8 cellular contexts compared by ENCODE assay signal in the genomic region with DNA sequence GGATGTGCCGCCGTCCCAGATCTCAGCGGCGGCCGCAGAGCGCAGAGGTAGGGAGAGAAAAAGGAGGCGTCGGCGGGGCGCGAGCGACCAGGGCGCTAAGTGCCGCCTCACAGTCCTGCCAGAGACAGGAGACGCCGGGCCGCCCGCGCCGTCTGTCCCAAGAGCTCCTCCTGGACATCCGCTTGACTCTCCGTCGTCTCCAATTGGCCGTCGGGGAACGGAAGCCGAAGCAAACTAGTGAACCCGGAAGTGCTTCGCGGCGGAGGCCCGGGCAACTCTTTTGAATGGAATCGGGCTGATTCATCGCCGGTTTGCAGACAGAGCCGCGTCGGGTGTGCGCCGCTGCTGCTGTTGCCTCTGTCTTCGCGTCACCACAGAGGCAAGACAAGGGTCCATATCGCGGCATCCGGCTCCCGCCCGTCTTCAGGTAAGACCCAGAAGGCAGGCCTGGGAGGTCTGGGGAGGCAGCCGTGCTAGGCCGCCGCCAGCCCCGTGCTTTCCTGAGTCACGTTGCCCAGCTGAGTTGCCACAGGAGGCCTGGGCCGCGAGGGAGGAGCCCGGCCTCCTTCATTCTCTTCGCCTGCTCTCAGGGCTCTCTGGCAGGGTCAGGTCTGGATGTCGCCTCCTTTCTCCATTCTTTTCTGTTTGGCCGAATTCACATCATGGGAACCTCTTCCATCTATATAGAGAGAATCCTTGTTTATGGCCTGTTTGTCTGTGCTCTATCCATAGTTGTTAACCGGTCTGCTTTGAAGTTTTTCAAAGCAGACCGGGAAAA. TPM values are rescaled to one million over a fixed set of nuclear protein-coding genes. Genes with fewer than 3 reads are reported as not detected.
DNase-seq lines count a peak whose midpoint lies in the region; ATAC-seq and TF ChIP-seq lines count a peak whose summit lies in the region.

Gene PSMD14, plus strand, starts transcription at position 248 of the 778 bp plus-strand sequence. CDS start 10,401 bp downstream, outside the sequence.

- peak within 1 kb of the TSS; percentile 79 to 84 for H3K4me3 ChIP-seq in DND-41 (ENCODE audit: low read depth in 1 of 2, low read length in 2 of 2)
- peak within 1 kb of the TSS; percentile 87 for H3K4me3 ChIP-seq in GM23248
- H3K4me3 ChIP-seq in fibroblast of lung (replicated peaks in 1 of 4; ENCODE audit: control extremely low read depth in 1 of 4, insufficient read depth in 1 of 4, low read depth in 3 of 4, low read length in 4 of 4), result peak within 1 kb of the TSS; percentile 59 to 94 (median 86)

- POLR2A ChIA-PET in naive thymus-derived CD8-positive, alpha-beta T cell (lab: Charles Lee), result interaction anchor here (0.7 kb wide), 1 partner anchor 12 kb away, joined by 3 read pairs; no protein-coding TSS in a partner anchor

- in situ Hi-C loops in GM23248 (cut with MboI), result no loop called here

- H2AFZ ChIP-seq in DND-41 (ENCODE audit: low read depth, low read length), result peak within 1 kb of the TSS; percentile 92
- peak within 1 kb of the TSS; percentile 95 for H2AFZ ChIP-seq in GM23248
- peak within 1 kb of the TSS; percentile 88 for H2AFZ ChIP-seq in fibroblast of lung (ENCODE audit: low read length)

- H3K27ac ChIP-seq in DND-41 (ENCODE audit: low read length) (peak within 1 kb of the TSS; percentile 92), GM23248 (peak within 1 kb of the TSS; percentile 89), fibroblast of lung (ENCODE audit: insufficient read depth, low read length) (peak within 1 kb of the TSS; percentile 94)

- H3K9me2 ChIP-seq in GM23248 (ENCODE audit: insufficient read depth), result no peaks in the 10 kb centered on the region

- peaks cover 4% of the 10 kb centered on the region; the same call in 1 of the 2 replicates for H3K36me3 ChIP-seq in DND-41 (ENCODE audit: insufficient read depth, low read length)
- no peaks in the 10 kb centered on the region for H3K36me3 ChIP-seq in GM23248 (ENCODE audit: low read depth)
- H3K36me3 ChIP-seq in fibroblast of lung (ENCODE audit: control insufficient read depth, insufficient read depth, low read length), result no peaks in the 10 kb centered on the region

- H3K27me3 ChIP-seq in DND-41 (ENCODE audit: insufficient read depth, low read length, poor library complexity) (no peaks in the 10 kb centered on the region), GM23248 (replicated peaks; ENCODE audit: insufficient read depth) (no peaks in the 10 kb centered on the region), fibroblast of lung (ENCODE audit: control insufficient read depth, insufficient read depth, low read length) (no peaks in the 10 kb centered on the region)

- H3K4me1 ChIP-seq in DND-41 (ENCODE audit: insufficient read depth, low read length) (peaks cover 43% of the 10 kb centered on the region), GM23248 (ENCODE audit: insufficient read depth) (peaks cover 9% of the 10 kb centered on the region), fibroblast of lung (ENCODE audit: control insufficient read depth, extremely low read depth, insufficient read depth, low read length) (peaks cover 2% of the 10 kb centered on the region)

- H3K79me2 ChIP-seq in DND-41 (ENCODE audit: insufficient read depth, low read length) (peaks cover 63% of the 10 kb centered on the region), GM23248 (ENCODE audit: insufficient read depth) (peaks cover 55% of the 10 kb centered on the region), fibroblast of lung (ENCODE audit: control insufficient read depth, insufficient read depth, low read length) (peaks cover 50% of the 10 kb centered on the region)

- H3K9ac ChIP-seq in DND-41 (ENCODE audit: low read depth, low read length) (peak within 1 kb of the TSS; percentile 69), GM23248 (peak within 1 kb of the TSS; percentile 93), fibroblast of lung (ENCODE audit: insufficient read depth, low read length) (peak within 1 kb of the TSS; percentile 95)

- H3K9me3 Mint-ChIP-seq in naive thymus-derived CD8-positive, alpha-beta T cell, result peaks cover 0 to 16% (median 6%) of the 10 kb centered on the region in 9 donors

- H3K27ac Mint-ChIP-seq in naive thymus-derived CD8-positive, alpha-beta T cell, result peak within 1 kb of the TSS; percentile 91 to 98 (median 96)

- H3K9me3 ChIP-seq in DND-41 (ENCODE audit: insufficient read depth, low read length, severe bottlenecking) (peaks cover 4% of the 10 kb centered on the region), GM23248 (ENCODE audit: low read depth) (no peaks in the 10 kb centered on the region), fibroblast of lung (ENCODE audit: control insufficient read depth, insufficient read depth, low read depth, low read length) (no peaks in the 10 kb centered on the region)

- TF ChIP-seq CTCF in DND-41 (IDR thresholded peaks at IDR 0.05; ENCODE audit: borderline replicate concordance, extremely low read depth, low read length, poor library complexity, severe bottlenecking) (peak; percentile 6), fibroblast of lung (conservative IDR thresholded peaks at IDR 0.05 in 1 of 2, IDR thresholded peaks at IDR 0.05 in 1 of 2; ENCODE audit: low read depth in 1 of 2, low read length in 2 of 2) (no peak)

- DNase-seq in DND-41 (peak; percentile 92), GM23248 (peak; percentile 99), Kasumi-1 (lab: John Stamatoyannopoulos, UW) (peak; percentile 98 to 99), RPMI8226 (peak; percentile 96), fibroblast of lung (ENCODE audit: low read depth in 2 of 2) (peak; percentile 95 to 96)
- DNase-seq in activated T-helper 1 cell treated with anti-CD3 and anti-CD28 coated beads, Interleukin-2, amount 50 U/mL, for 16 hours (ENCODE audit: low read depth in 1 of 2, low spot score in 1 of 2), result peak; percentile 76 to 84
- peak; percentile 66 to 92 (median 82) for DNase-seq in naive thymus-derived CD8-positive, alpha-beta T cell
- peak; percentile 75 to 84 (median 80) for DNase-seq in stimulated activated naive CD4-positive, alpha-beta T cell (lab: John Stamatoyannopoulos, UW)

- peaks cover 0 to 1% (median 0%) of the 10 kb centered on the region in 5 donors for H3K27me3 Mint-ChIP-seq in naive thymus-derived CD8-positive, alpha-beta T cell

- H3F3A ChIP-seq in GM23248 (ENCODE audit: insufficient read depth), result peaks cover 14% of the 10 kb centered on the region

- H3K4me2 ChIP-seq in DND-41 (ENCODE audit: insufficient read depth, low read length) (peak within 1 kb of the TSS; percentile 74), GM23248 (ENCODE audit: unreplicated experiment) (peak within 1 kb of the TSS; percentile 92), fibroblast of lung (ENCODE audit: extremely low read depth, insufficient read depth, low read length) (peak within 1 kb of the TSS; percentile 92)

- peaks cover 15% of the 10 kb centered on the region; the same call in 1 of the 2 replicates for H4K20me1 ChIP-seq in DND-41 (ENCODE audit: insufficient read depth, low read length)
- H4K20me1 ChIP-seq in GM23248 (ENCODE audit: insufficient read depth), result no peaks in the 10 kb centered on the region
- H4K20me1 ChIP-seq in fibroblast of lung (ENCODE audit: control insufficient read depth, extremely low read depth, insufficient read depth, low read length), result no peaks in the 10 kb centered on the region

- peak; percentile 91 for ATAC-seq in DND-41 (ENCODE audit: insufficient read depth, low read depth)
- ATAC-seq in naive thymus-derived CD8-positive, alpha-beta T cell, result peak; percentile 87 to 92

- peaks cover 14 to 52% (median 42%) of the 10 kb centered on the region in 4 donors for H3K4me1 Mint-ChIP-seq in naive thymus-derived CD8-positive, alpha-beta T cell

- peak within 1 kb of the TSS; percentile 90 to 98 (median 94) for H3K4me3 Mint-ChIP-seq in naive thymus-derived CD8-positive, alpha-beta T cell

- peaks cover 1 to 12% (median 8%) of the 10 kb centered on the region in 3 donors for H3K36me3 Mint-ChIP-seq in naive thymus-derived CD8-positive, alpha-beta T cell

- 1% methylated on average over 52 to 55 of the region's 60 CpGs for WGBS in GM23248 (ENCODE audit: low coverage in 1 of 2, low lambda C conversion rate in 2 of 2, missing lambda C conversion rate in 2 of 2), 2 experiments

RNA-seq across cellular contexts. Expression of gene PSMD14, which starts in this region (rescaled TPM):
- total RNA-seq in GM23248 (2014; rRNA removed; shearing (Covaris generic)), result 94.4 and 104 TPM in 2 replicates
- polyA plus RNA-seq in GM23248 (2016; fragmentation: Nextera tagmentation; extraction: Ambion mirVana) (90.5 and 96.0 TPM in 2 replicates), fibroblast of lung (87.5 and 103 TPM in 2 replicates)
- 57.0 and 69.2 TPM in 2 replicates for total RNA-seq in fibroblast of lung
- polyA plus RNA-seq in fibroblast of lung (2012), result 60.9 and 80.5 TPM in 2 replicates
- polyA minus RNA-seq in fibroblast of lung (ENCODE audit: low replicate concordance), result 4.1 and 4.2 TPM in 2 replicates
- 10 to 100 TPM; 17.5 to 18.6 TPM for total RNA-seq in naive thymus-derived CD8-positive, alpha-beta T cell
- 10 to 100 TPM; 44.0 to 55.6 (median 50.7) TPM for polyA plus RNA-seq in naive thymus-derived CD8-positive, alpha-beta T cell

Comparison
In these comparisons a context has a peak if more than half of its experiments do, and no peak if none do; other contexts are left out.
1. Peak in every context shown above with its lines: DNase-seq, ATAC-seq, H3K4me3 ChIP-seq and H3K27ac ChIP-seq.